Comparison of ENCODE assay signal across 19 cellular contexts in genomic region chr12:51705450-51705849, GRCh38.
A peak's percentile ranks its signal among the peaks of the same experiment; 100 is the strongest.
DNase-seq lines count a peak whose midpoint lies in the region; ATAC-seq, FAIRE-seq and TF ChIP-seq lines count a peak whose summit lies in the region.
"Had no signal": no experiment of that assay in that cellular context is flagged by ENCODE, and none has a peak within 500 bp of the region (broad histone marks: within the 10 kb centered on the region; RNA-seq: fewer than 3 reads in every experiment).

No MANE protein-coding gene starts in this region.

- H2AK9ac ChIP-seq in IMR-90 (replicated peaks; ENCODE audit: low read depth, low read length, poor library complexity), result no peak overlapping the region

- H2AK5ac ChIP-seq in IMR-90 (ENCODE audit: low read depth, low read length), result no peak overlapping the region

- no peak overlapping the region for H3K27ac ChIP-seq in GM23248
- H3K27ac ChIP-seq in IMR-90 (ENCODE audit: insufficient read depth, low read length), result no peak overlapping the region
- peak overlapping the region; percentile 2 for H3K27ac ChIP-seq in endothelial cell of umbilical vein (ENCODE audit: insufficient read depth, low read depth, low read length)
- H3K27ac ChIP-seq in neutrophil, result peak overlapping the region; percentile 44
- H3K27ac ChIP-seq in substantia nigra (ENCODE audit: low read depth, low read length, poor library complexity, severe bottlenecking), result no peak overlapping the region
- H3K27ac ChIP-seq in uterus, result no peak overlapping the region
- H3K27ac ChIP-seq: BLaER1 treated with 17β-estradiol and CSF1 and Interleukin-3, amounts not matched to agents 10 nM and 100 nM had no signal

- H3K4me1 ChIP-seq in GM23248 (ENCODE audit: insufficient read depth) (no peaks in the 10 kb centered on the region; the same call in 1 of the 2 replicates), IMR-90 (ENCODE audit: control insufficient read depth, insufficient read depth, low read length) (no peaks in the 10 kb centered on the region), endothelial cell of umbilical vein (ENCODE audit: control insufficient read depth, extremely low read depth, insufficient read depth, low read length) (peaks cover 16% of the 10 kb centered on the region), neutrophil (ENCODE audit: control insufficient read depth in 1 of 2, insufficient read depth in 1 of 2, low read depth in 1 of 2, low read length in 1 of 2) (peaks cover 48 to 62% of the 10 kb centered on the region in 2 experiments), uterus (no peaks in the 10 kb centered on the region)

- H4K20me1 ChIP-seq in GM23248 (ENCODE audit: insufficient read depth), result no peaks in the 10 kb centered on the region
- H4K20me1 ChIP-seq in IMR-90 (ENCODE audit: insufficient read depth, low read length), result no peaks in the 10 kb centered on the region
- H4K20me1 ChIP-seq in endothelial cell of umbilical vein (replicated peaks; ENCODE audit: control insufficient read depth, extremely low read depth, insufficient read depth, low read length), result no peaks in the 10 kb centered on the region
- H4K20me1 ChIP-seq: BLaER1 treated with 17β-estradiol and CSF1 and Interleukin-3, amounts not matched to agents 10 nM and 100 nM had no signal

- H2BK15ac ChIP-seq in IMR-90 (ENCODE audit: low read depth, low read length), result no peak overlapping the region

- POLR2A ChIA-PET in IMR-90 (lab: Charles Lee; ENCODE audit: unreplicated experiment) (no interaction called here), endothelial cell of umbilical vein (lab: Charles Lee) (no interaction called here)

- FAIRE-seq in endothelial cell of umbilical vein (lab: Jason Lieb, UNC), result peak; percentile 95
- FAIRE-seq: GM12892, HepG2, HTR-8/SVneo had no signal

- no peak overlapping the region for H4K5ac ChIP-seq in IMR-90 (ENCODE audit: low read depth, low read length)

- H3K56ac ChIP-seq in IMR-90 (ENCODE audit: extremely low read depth, insufficient read depth, low read length), result no peak overlapping the region

- CTCF ChIA-PET in IMR-90 (lab: Yijun Ruan, JAX) (no interaction called here), endothelial cell of umbilical vein (lab: Charles Lee) (interaction anchor here (1.0 kb wide), 1 partner anchor 10 kb away, joined by 3 read pairs; no protein-coding TSS in a partner anchor)

- H2AFZ ChIP-seq in GM23248 (no peak overlapping the region), IMR-90 (replicated peaks; ENCODE audit: low read length, poor library complexity) (no peak overlapping the region), endothelial cell of umbilical vein (ENCODE audit: low read depth, low read length) (peak overlapping the region; percentile 3)

- no peak for TF ChIP-seq POLR2A in IMR-90 (IDR thresholded peaks at IDR 0.05; ENCODE audit: low read depth, low read length)
- TF ChIP-seq POLR2A in endothelial cell of umbilical vein (IDR thresholded peaks at IDR 0.05; ENCODE audit: low read depth, low read length), result no peak
- TF ChIP-seq POLR2A in uterus (IDR thresholded peaks at IDR 0.05), result no peak

- H3K9me3 ChIP-seq in GM23248 (ENCODE audit: low read depth) (no peaks in the 10 kb centered on the region), IMR-90 (ENCODE audit: control insufficient read depth, insufficient read depth, low read length) (no peaks in the 10 kb centered on the region), endothelial cell of umbilical vein (replicated peaks; ENCODE audit: control insufficient read depth, insufficient read depth, low read length) (no peaks in the 10 kb centered on the region), neutrophil (no peaks in the 10 kb centered on the region), uterus (no peaks in the 10 kb centered on the region)
- H3K9me3 ChIP-seq: BLaER1 treated with 17β-estradiol and CSF1 and Interleukin-3, amounts not matched to agents 10 nM and 100 nM had no signal

- in situ Hi-C loops in GM23248 (cut with MboI) (no loop called here), IMR-90 (cut with MboI; ENCODE audit: low sequenced_read_pairs) (no loop called here)

- WGBS in GM23248 (ENCODE audit: low coverage in 1 of 2, low lambda C conversion rate in 2 of 2, missing lambda C conversion rate in 2 of 2), 2 experiments, result 93 to 97% methylated on average over 1 of the region's 1 CpG
- WGBS in IMR-90 (ENCODE audit: extremely low coverage in 2 of 2, insufficient read length in 1 of 2), 2 experiments, result no CpG with 5 or more reads among the region's 1 CpG

- no peak overlapping the region for H3K14ac ChIP-seq in IMR-90 (replicated peaks; ENCODE audit: low read depth, low read length)

- BruUV-seq in IMR-90 (replicated peaks; lab: Mats Ljungman, UMichigan), result no TSS peak
- BruUV-seq in endothelial cell of umbilical vein (replicated peaks; lab: Mats Ljungman, UMichigan), result no TSS peak

- H3K9me1 ChIP-seq in IMR-90 (ENCODE audit: insufficient read depth, low read length) (0 out of 2 replicates have a peak, but pooled peaks cover 2% of the 10 kb centered on the region), endothelial cell of umbilical vein (replicated peaks; ENCODE audit: control insufficient read depth, extremely low read depth, insufficient read depth, low read length) (no peaks in the 10 kb centered on the region)

- H3K36me3 ChIP-seq in GM23248 (ENCODE audit: low read depth) (peaks cover 44% of the 10 kb centered on the region), IMR-90 (ENCODE audit: control insufficient read depth, insufficient read depth, low read length) (peaks cover 3% of the 10 kb centered on the region; the same call in 1 of the 2 replicates), endothelial cell of umbilical vein (ENCODE audit: control insufficient read depth in 2 of 2, extremely low read depth in 1 of 2, insufficient read depth in 2 of 2, low read length in 2 of 2) (peaks cover 12% of the 10 kb centered on the region in 2 experiments), neutrophil (peaks cover 5% of the 10 kb centered on the region), uterus (no peaks in the 10 kb centered on the region)
- H3K36me3 ChIP-seq: BLaER1 treated with 17β-estradiol and CSF1 and Interleukin-3, amounts not matched to agents 10 nM and 100 nM had no signal

- no peak overlapping the region for H4K91ac ChIP-seq in IMR-90 (ENCODE audit: insufficient read depth, low read depth, low read length)

- no peak overlapping the region for H2BK5ac ChIP-seq in IMR-90 (ENCODE audit: low read depth, low read length, poor library complexity, severe bottlenecking)

- no peak overlapping the region for H3K4ac ChIP-seq in IMR-90 (ENCODE audit: low read depth, low read length)

- dilution Hi-C loops in IMR-90 (cut with HindIII; ENCODE audit: low sequenced_read_pairs, unreplicated experiment) (no loop called here), endothelial cell of umbilical vein (cut with MboI; ENCODE audit: extremely low pct_ligation_motif_present, low sequenced_read_pairs) (no loop called here)

- H3K79me1 ChIP-seq in IMR-90 (ENCODE audit: low read depth in 1 of 2, low read length in 2 of 2), result no peaks in the 10 kb centered on the region; a peak in 1 of 4 replicates

- peaks cover 9% of the 10 kb centered on the region for H3F3A ChIP-seq in GM23248 (ENCODE audit: insufficient read depth)

- H3K79me2 ChIP-seq in GM23248 (ENCODE audit: insufficient read depth) (no peaks in the 10 kb centered on the region; the same call in 1 of the 2 replicates), endothelial cell of umbilical vein (ENCODE audit: control insufficient read depth, insufficient read depth, low read length) (peaks cover 5% of the 10 kb centered on the region)

- intact Hi-C loops in IMR-90 (cut with micrococcal nuclease), result no loop called here
- intact Hi-C loops in endothelial cell of umbilical vein (cut with micrococcal nuclease), result no loop called here
- intact Hi-C loops in uterus (cut with DNase I; ENCODE audit: low total_unique reads), result no loop called here

- DNase-seq in GM23248 (peak; percentile 40), IMR-90 (peak; percentile 61), endothelial cell of umbilical vein (ENCODE audit: low read depth, low spot score) (peak; percentile 53), substantia nigra (lab: John Stamatoyannopoulos, UW) (no peak), DMS153 treated with DMSO at 0.1 percent for 48 hours (lab: John Stamatoyannopoulos, UW; ENCODE audit: unreplicated experiment) (no peak), NCI-H1092 treated with DMSO at 0.1 percent for 48 hours (lab: John Stamatoyannopoulos, UW) (no peak), uterus (no peak)
- DNase-seq: ACHN; CD4-positive, CD25-positive, alpha-beta regulatory T cell; DMS 273 treated with DMSO at 0.1 percent for 48 hours; DMS79; EL; GDM1 had no signal

- H3K9me2 ChIP-seq in GM23248 (ENCODE audit: insufficient read depth), result 0 out of 2 replicates have a peak, but pooled peaks cover 7% of the 10 kb centered on the region

- TF ChIP-seq CTCF in IMR-90 (conservative IDR thresholded peaks at IDR 0.05; ENCODE audit: low read depth, low read length), result no peak
- TF ChIP-seq CTCF in endothelial cell of umbilical vein (IDR thresholded peaks at IDR 0.05; ENCODE audit: extremely low read depth in 1 of 2, insufficient read depth in 1 of 2, low read depth in 1 of 2, low read length in 2 of 2), result no peak
- no peak for TF ChIP-seq CTCF in neutrophil (IDR thresholded peaks at IDR 0.05)
- TF ChIP-seq CTCF in uterus (IDR thresholded peaks at IDR 0.05), result no peak

- H2BK120ac ChIP-seq in IMR-90 (ENCODE audit: low read depth, low read length), result no peak overlapping the region

- H3K4me3 ChIP-seq in GM23248, result no peak overlapping the region
- no peak overlapping the region for H3K4me3 ChIP-seq in IMR-90 (ENCODE audit: insufficient read depth, low read depth, low read length)
- H3K4me3 ChIP-seq in endothelial cell of umbilical vein (replicated peaks in 1 of 3; ENCODE audit: insufficient read depth in 1 of 3, low read depth in 1 of 3, low read length in 3 of 3), result no peak overlapping the region
- no peak overlapping the region for H3K4me3 ChIP-seq in neutrophil (ENCODE audit: low read depth in 1 of 2, low read length in 1 of 2)
- H3K4me3 ChIP-seq in uterus, result no peak overlapping the region
- H3K4me3 ChIP-seq: BLaER1 treated with 17β-estradiol and CSF1 and Interleukin-3, amounts not matched to agents 10 nM and 100 nM had no signal

- H3K4me2 ChIP-seq in GM23248 (ENCODE audit: unreplicated experiment) (no peak overlapping the region), IMR-90 (ENCODE audit: low read depth, low read length) (no peak overlapping the region), endothelial cell of umbilical vein (ENCODE audit: insufficient read depth, low read length) (peak overlapping the region; percentile 6)

- no peaks in the 10 kb centered on the region for H3K27me3 ChIP-seq in GM23248 (replicated peaks; ENCODE audit: insufficient read depth)
- no peaks in the 10 kb centered on the region for H3K27me3 ChIP-seq in IMR-90 (ENCODE audit: control insufficient read depth, insufficient read depth, low read length)
- H3K27me3 ChIP-seq in endothelial cell of umbilical vein (ENCODE audit: control insufficient read depth in 2 of 2, insufficient read depth in 2 of 2, low read length in 2 of 2), result no peaks in the 10 kb centered on the region
- H3K27me3 ChIP-seq in neutrophil, result no peaks in the 10 kb centered on the region
- no peaks in the 10 kb centered on the region for H3K27me3 ChIP-seq in uterus
- H3K27me3 ChIP-seq: BLaER1 treated with 17β-estradiol and CSF1 and Interleukin-3, amounts not matched to agents 10 nM and 100 nM had no signal

- H2BK20ac ChIP-seq in IMR-90 (ENCODE audit: low read depth, low read length), result no peak overlapping the region

- no peak overlapping the region for H3K23ac ChIP-seq in IMR-90 (ENCODE audit: low read depth, low read length)

- no peak overlapping the region for H4K8ac ChIP-seq in IMR-90 (ENCODE audit: low read depth in 2 of 2, low read length in 2 of 2)

- no peak for TF ChIP-seq RAD21 in IMR-90 (IDR thresholded peaks at IDR 0.05; ENCODE audit: low read length)

- no peak for ATAC-seq in IMR-90 (ENCODE audit: low read depth)
- ATAC-seq: HCT116, HepG2 had no signal

- no peak overlapping the region for H3K9ac ChIP-seq in GM23248
- no peak overlapping the region for H3K9ac ChIP-seq in IMR-90 (ENCODE audit: low read depth, low read length)
- H3K9ac ChIP-seq in endothelial cell of umbilical vein (replicated peaks; ENCODE audit: extremely low read depth, insufficient read depth, low read length), result no peak overlapping the region
- H3K9ac ChIP-seq: BLaER1 treated with 17β-estradiol and CSF1 and Interleukin-3, amounts not matched to agents 10 nM and 100 nM had no signal

- H3K18ac ChIP-seq in IMR-90 (ENCODE audit: low read depth, low read length), result no peak overlapping the region

Comparison
In these comparisons a context has a peak if more than half of its experiments do, and no peak if none do; other contexts are left out.
1. DNase-seq: peak in GM23248 (single experiment), IMR-90 (single experiment) and endothelial cell of umbilical vein (single experiment); none in substantia nigra (0 of 49), DMS153 treated with DMSO at 0.1 percent for 48 hours (single experiment), NCI-H1092 treated with DMSO at 0.1 percent for 48 hours (single experiment) and uterus (0 of 2).
2. H3K27ac ChIP-seq: peak in endothelial cell of umbilical vein (single experiment) and neutrophil (single experiment); none in GM23248 (single experiment), IMR-90 (single experiment), substantia nigra (single experiment) and uterus (0 of 2).